1 cellular context compared by ENCODE assay signal in genomic region chr22:42699281-42699681, GRCh38.
TF ChIP-seq lines count a peak whose summit lies in the region.

No MANE protein-coding gene starts in this region.

TF ChIP-seq in GM23338, 12 proteins besides CTCF, POLR2A, EP300 and RAD21 (continued from another document):
- TF ChIP-seq ZNF462 (CRISPR knock-in tag; IDR thresholded peaks at IDR 0.05), result no peak
- no peak for TF ChIP-seq ZNF331 (CRISPR knock-in tag; IDR thresholded peaks at IDR 0.05; ENCODE audit: low read depth)
- no peak for TF ChIP-seq REST (IDR thresholded peaks at IDR 0.05; ENCODE audit: unreplicated experiment)
- no peak for TF ChIP-seq ETS1 (IDR thresholded peaks at IDR 0.05)
- no peak for TF ChIP-seq STAT1 (IDR thresholded peaks at IDR 0.05; ENCODE audit: unreplicated experiment)
- TF ChIP-seq NANOG (IDR thresholded peaks at IDR 0.05; ENCODE audit: borderline replicate concordance), result no peak
- TF ChIP-seq EZH2 (IDR thresholded peaks at IDR 0.05; ENCODE audit: low read depth, unreplicated experiment), result no peak
- TF ChIP-seq JUNB (IDR thresholded peaks at IDR 0.05; ENCODE audit: unreplicated experiment), result no peak
